ENCODE assay signal across 1 cellular context in genomic region chr1:154955718-154956513, GRCh38.
A peak's percentile ranks its signal among the peaks of the same experiment; 100 is the strongest.
TF ChIP-seq lines count a peak whose summit lies in the region.

PBXIP1 (minus strand) TSS chr1:154956099; CDS start chr1:154953721, 2,378 bp downstream.

TF ChIP-seq in GM12878, 131 proteins besides CTCF, POLR2A, EP300 and RAD21 (continued from another document and continues in another):
- TF ChIP-seq BCLAF1 (IDR thresholded peaks at IDR 0.05) (no peak), POLR2AphosphoS2 (IDR thresholded peaks at IDR 0.05; ENCODE audit: low read depth, low read length) (peak; percentile 56; the same call in 1 of the 2 replicates), RUNX3 (IDR thresholded peaks at IDR 0.05; ENCODE audit: low read length) (peak; percentile 18; the same call in 1 of the 2 replicates), PAX8 (IDR thresholded peaks at IDR 0.05) (no peak), CEBPB (IDR thresholded peaks at IDR 0.05; ENCODE audit: borderline replicate concordance in 1 of 2, low read depth in 2 of 2, low read length in 2 of 2) (no peak), ZNF592 (IDR thresholded peaks at IDR 0.05) (no peak), ZNF207 (IDR thresholded peaks at IDR 0.05; ENCODE audit: borderline replicate concordance) (no peak), BCL3 (IDR thresholded peaks at IDR 0.05; ENCODE audit: borderline replicate concordance, insufficient read depth, low read depth, low read length, poor library complexity, severe bottlenecking) (no peak), NKRF (conservative IDR thresholded peaks at IDR 0.05) (no peak; the same call in 1 of the 2 replicates), ETV6 (conservative IDR thresholded peaks at IDR 0.05 in 1 of 2, IDR thresholded peaks at IDR 0.05 in 1 of 2; ENCODE audit: borderline replicate concordance in 1 of 2, low read depth in 1 of 2) (no peak), ZNF622 (IDR thresholded peaks at IDR 0.05) (no peak), ZBTB11 (CRISPR knock-in tag; IDR thresholded peaks at IDR 0.05) (no peak), SPI1 (IDR thresholded peaks at IDR 0.05; ENCODE audit: borderline replicate concordance, insufficient read depth, low read depth, low read length) (0 out of 2 replicates have a peak, but pooled peaks have one; percentile 19), HCFC1 (IDR thresholded peaks at IDR 0.05; ENCODE audit: low read length) (no peak), MTA3 (IDR thresholded peaks at IDR 0.05; ENCODE audit: borderline replicate concordance, low read length) (no peak), MYC (IDR thresholded peaks at IDR 0.05; ENCODE audit: insufficient read depth, insufficient read length, insufficient replicate concordance, low read length, severe bottlenecking) (no peak), STAT3 (IDR thresholded peaks at IDR 0.05; ENCODE audit: low read depth, low read length) (no peak), RCOR1 (conservative IDR thresholded peaks at IDR 0.05; ENCODE audit: low read depth, low read length) (no peak), CBX5 (IDR thresholded peaks at IDR 0.05; ENCODE audit: low read depth) (no peak), CHD2 (IDR thresholded peaks at IDR 0.05; ENCODE audit: borderline replicate concordance, low read depth, low read length) (peak; percentile 65; the same call in 1 of the 2 replicates), IRF4 (IDR thresholded peaks at IDR 0.05; ENCODE audit: low read depth, low read length) (no peak), CHD1 (IDR thresholded peaks at IDR 0.05; ENCODE audit: low read depth, low read length) (0 out of 2 replicates have a peak, but pooled peaks have one; percentile 59), PML (IDR thresholded peaks at IDR 0.05; ENCODE audit: low read length) (no peak), POU2F2 (IDR thresholded peaks at IDR 0.05; ENCODE audit: borderline replicate concordance, low read depth, low read length) (no peak), TARDBP (IDR thresholded peaks at IDR 0.05; ENCODE audit: borderline replicate concordance) (no peak), SIX5 (IDR thresholded peaks at IDR 0.05; ENCODE audit: low read depth, low read length, severe bottlenecking) (no peak), ASH2L (IDR thresholded peaks at IDR 0.05; ENCODE audit: borderline replicate concordance, low read depth) (no peak), SP1 (IDR thresholded peaks at IDR 0.05; ENCODE audit: low read depth, low read length) (peak; percentile 70), MLLT1 (IDR thresholded peaks at IDR 0.05) (0 out of 2 replicates have a peak, but pooled peaks have one; percentile 32), JUND (IDR thresholded peaks at IDR 0.05; ENCODE audit: low read depth, low read length) (no peak), MXI1 (IDR thresholded peaks at IDR 0.05; ENCODE audit: low read depth, low read length) (no peak), USF2 (IDR thresholded peaks at IDR 0.05; ENCODE audit: borderline replicate concordance, low read depth, low read length) (peak; percentile 55), MEF2B (IDR thresholded peaks at IDR 0.05; ENCODE audit: partially characterized antibody, poor library complexity, severe bottlenecking) (no peak), SUZ12 (IDR thresholded peaks at IDR 0.05; ENCODE audit: unreplicated experiment) (no peak), IRF3 (IDR thresholded peaks at IDR 0.05) (no peak), FOS (IDR thresholded peaks at IDR 0.05; ENCODE audit: borderline replicate concordance, extremely low read depth, insufficient read length) (peak; percentile 35), SKIL (IDR thresholded peaks at IDR 0.05; ENCODE audit: low read depth, poor library complexity, severe bottlenecking) (peak; percentile 9), SREBF1 (IDR thresholded peaks at IDR 0.05; ENCODE audit: low read length) (no peak), MAX (IDR thresholded peaks at IDR 0.05; ENCODE audit: low read depth, low read length) (no peak; the same call in 1 of the 2 replicates), SMAD5 (IDR thresholded peaks at IDR 0.05; ENCODE audit: low read depth) (peak; percentile 27; the same call in 1 of the 2 replicates)
